In the genomic region with DNA sequence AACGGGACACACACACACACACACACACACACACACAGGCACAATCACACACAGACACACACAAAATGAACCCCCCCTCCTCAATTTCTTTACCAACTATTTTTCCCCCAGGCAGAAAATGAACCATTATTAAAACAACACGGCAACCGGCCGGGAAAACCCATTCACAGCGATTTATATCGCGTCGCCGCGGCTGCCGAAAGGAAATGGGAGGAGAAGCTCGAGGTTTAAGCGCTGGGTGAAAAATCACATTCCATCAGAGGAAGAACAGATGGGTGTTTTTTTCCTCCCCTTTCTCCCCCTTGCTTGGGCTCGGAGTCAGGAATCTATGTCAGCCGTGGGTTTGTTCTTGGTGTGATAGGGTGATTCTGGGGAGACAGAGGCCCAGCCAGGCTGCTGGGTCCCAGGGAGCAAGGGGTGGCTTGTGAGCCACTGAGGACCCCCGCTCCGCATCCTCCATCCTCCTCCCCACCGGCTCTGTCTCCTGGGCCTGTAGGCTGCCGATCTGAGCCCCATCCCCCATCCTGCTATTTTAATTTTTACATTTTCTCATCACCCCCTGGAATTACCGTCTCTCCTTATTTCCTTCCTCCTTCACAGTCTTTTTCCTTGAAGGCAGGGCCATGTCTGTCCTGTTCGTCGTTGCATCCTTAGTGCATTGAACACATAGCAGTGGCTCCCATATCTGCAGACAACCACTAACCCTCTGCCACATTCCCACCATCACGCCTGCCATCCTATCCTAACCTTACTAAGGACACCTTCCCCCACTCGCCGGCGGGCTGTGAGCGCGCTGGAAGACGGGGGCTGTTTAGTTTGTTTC, we compare ENCODE assay signal across 8 cellular contexts.
DNase-seq lines count a peak whose midpoint lies in the region; ATAC-seq, FAIRE-seq and TF ChIP-seq lines count a peak whose summit lies in the region.
"Not testable (repeated sequence)": the region's sequence is repeated elsewhere in the genome, so short reads cannot be mapped to it uniquely, and the experiment has no call there.

No MANE protein-coding gene starts in this region.

- H3K23ac ChIP-seq in mesenchymal stem cell (ENCODE audit: low read length in 2 of 2): not testable (repeated sequence)

- H2BK15ac ChIP-seq in mesenchymal stem cell (ENCODE audit: low read depth, poor library complexity, severe bottlenecking): not testable (repeated sequence)

- H2AFZ ChIP-seq in mesenchymal stem cell (ENCODE audit: low read depth, low read length): not testable (repeated sequence)
- H2AFZ ChIP-seq in osteoblast (ENCODE audit: low read length): peak overlapping the region; percentile 51

- H3K4me2 ChIP-seq in A549 (peak overlapping the region; percentile 43; the same call in 2 of the 3 replicates), osteoblast (ENCODE audit: insufficient read depth, low read length) (peak overlapping the region; percentile 66)
- not testable (repeated sequence) for H3K4me2 ChIP-seq in mesenchymal stem cell (ENCODE audit: low read length, poor library complexity, severe bottlenecking)

- H4K91ac ChIP-seq in mesenchymal stem cell (ENCODE audit: low read length): not testable (repeated sequence)

- not testable (repeated sequence) for H3K4me3 ChIP-seq in A549
- peak overlapping the region; percentile 47 for H3K4me3 ChIP-seq in coronary artery
- H3K4me3 ChIP-seq in fibroblast of pulmonary artery (replicated peaks; ENCODE audit: low read depth, low read length): peak overlapping the region; percentile 21
- H3K4me3 ChIP-seq in mesenchymal stem cell (ENCODE audit: insufficient read depth in 1 of 2, low read depth in 1 of 2, low read length in 2 of 2): peak overlapping the region in 1 of 2 experiments; percentile 44
- peak overlapping the region; percentile 35 for H3K4me3 ChIP-seq in osteoblast (ENCODE audit: insufficient read depth, low read length)

- H2AK5ac ChIP-seq in mesenchymal stem cell (ENCODE audit: low read length, severe bottlenecking): not testable (repeated sequence)

- not testable (repeated sequence) for H2BK5ac ChIP-seq in mesenchymal stem cell (ENCODE audit: low read depth, low read length, poor library complexity, severe bottlenecking)

- POLR2A ChIA-PET in A549 (lab: Yijun Ruan, JAX): interaction anchor here (1.0 kb wide), 1 partner anchor 11 kb away, joined by 4 read pairs; no protein-coding TSS in a partner anchor

- H3K4me1 ChIP-seq in A549; mesenchymal stem cell (ENCODE audit: control insufficient read depth, insufficient read depth, low read depth, low read length); osteoblast (ENCODE audit: insufficient read depth, low read length): not testable (repeated sequence)

- not testable (repeated sequence) for DNase-seq in A549 (ENCODE audit: low read depth in 1 of 2, low spot score in 1 of 2); GM12891 (ENCODE audit: insufficient read length, low spot score); coronary artery (ENCODE audit: low spot score); mesenchymal stem cell; osteoblast (ENCODE audit: insufficient read length, low spot score, missing footprints)
- DNase-seq in NCI-H82 (lab: John Stamatoyannopoulos, UW) (peak; percentile 35), amniotic epithelial cell (ENCODE audit: low read depth) (peak; percentile 70), fibroblast of pulmonary artery (ENCODE audit: low read depth) (peak; percentile 55)

- H3K79me2 ChIP-seq in osteoblast (ENCODE audit: insufficient read depth, low read length): not testable (repeated sequence)

- not testable (repeated sequence) for H3K14ac ChIP-seq in mesenchymal stem cell (ENCODE audit: low read length in 2 of 2)

- TF ChIP-seq CTCF in A549 (IDR thresholded peaks at IDR 0.05); coronary artery (IDR thresholded peaks at IDR 0.05); fibroblast of pulmonary artery (IDR thresholded peaks at IDR 0.05; ENCODE audit: low read length, missing control alignments); osteoblast (IDR thresholded peaks at IDR 0.05; ENCODE audit: extremely low read depth, low read depth, low read length): not testable (repeated sequence)

- H3K79me1 ChIP-seq in mesenchymal stem cell (replicated peaks; ENCODE audit: low read length, poor library complexity, severe bottlenecking): not testable (repeated sequence)

- CTCF ChIA-PET in A549 (lab: Yijun Ruan, JAX): interaction anchor here (0.6 to 2.7 kb wide), 3 partner anchors 11 to 314 kb away, joined by 3 to 14 read pairs (median 4); no protein-coding TSS in a partner anchor

- H3K27ac ChIP-seq in A549: peak overlapping the region in 1 of 2 experiments; percentile 53; a peak in 3 of 6 replicates
- H3K27ac ChIP-seq in coronary artery; mesenchymal stem cell (ENCODE audit: low read length, poor library complexity, severe bottlenecking); osteoblast (ENCODE audit: low read depth, low read length): not testable (repeated sequence)

- not testable (repeated sequence) for H3K9me3 ChIP-seq in A549; mesenchymal stem cell (ENCODE audit: control insufficient read depth, low read length); osteoblast (ENCODE audit: low read depth, low read length)

- WGBS in A549 (ENCODE audit: missing lambda C conversion rate): 91% methylated on average over 29 of the region's 29 CpGs
- 41% methylated on average over 11 of the region's 29 CpGs for WGBS in mesenchymal stem cell

- peak overlapping the region; percentile 49 for H4K8ac ChIP-seq in mesenchymal stem cell (ENCODE audit: low read length)

- not testable (repeated sequence) for H3K36me3 ChIP-seq in mesenchymal stem cell (ENCODE audit: control insufficient read depth in 1 of 2, insufficient read depth in 2 of 2, low read depth in 1 of 2, low read length in 2 of 2); osteoblast (ENCODE audit: insufficient read depth, low read length)

- not testable (repeated sequence) for H2BK120ac ChIP-seq in mesenchymal stem cell (ENCODE audit: low read depth, low read length)

- not testable (repeated sequence) for H3K4ac ChIP-seq in mesenchymal stem cell (ENCODE audit: low read depth in 1 of 2, low read length in 2 of 2)

- H2BK12ac ChIP-seq in mesenchymal stem cell (ENCODE audit: low read length in 2 of 2): not testable (repeated sequence)

- peak overlapping the region; percentile 6 to 30 for H3K18ac ChIP-seq in mesenchymal stem cell (ENCODE audit: low read depth in 1 of 2, low read length in 2 of 2)

- peak overlapping the region; percentile 61 for H3K9ac ChIP-seq in mesenchymal stem cell (ENCODE audit: low read length)

- H4K20me1 ChIP-seq in osteoblast (ENCODE audit: insufficient read depth, low read length): not testable (repeated sequence)

- TF ChIP-seq EP300 in A549 (IDR thresholded peaks at IDR 0.05): not testable (repeated sequence)

- H3K27me3 ChIP-seq in mesenchymal stem cell (ENCODE audit: control insufficient read depth in 1 of 2, insufficient read depth in 1 of 2, low read length in 2 of 2); osteoblast (ENCODE audit: insufficient read depth, low read length): not testable (repeated sequence)

- ATAC-seq in A549: peak; percentile 32 to 56; a peak in 3 of 6 replicates

- FAIRE-seq in A549 (lab: Jason Lieb, UNC): not testable (repeated sequence)
- peak; percentile 87 for FAIRE-seq in GM12891 (lab: Jason Lieb, UNC)

- not testable (repeated sequence) for TF ChIP-seq RAD21 in A549 (conservative IDR thresholded peaks at IDR 0.05 in 1 of 2, IDR thresholded peaks at IDR 0.05 in 1 of 2)

- TF ChIP-seq POLR2A in A549 (IDR thresholded peaks at IDR 0.05; ENCODE audit: low read length); GM12891 (IDR thresholded peaks at IDR 0.05; ENCODE audit: low read depth, low read length): not testable (repeated sequence)
